18 cellular contexts compared by ENCODE assay signal in the genomic region with DNA sequence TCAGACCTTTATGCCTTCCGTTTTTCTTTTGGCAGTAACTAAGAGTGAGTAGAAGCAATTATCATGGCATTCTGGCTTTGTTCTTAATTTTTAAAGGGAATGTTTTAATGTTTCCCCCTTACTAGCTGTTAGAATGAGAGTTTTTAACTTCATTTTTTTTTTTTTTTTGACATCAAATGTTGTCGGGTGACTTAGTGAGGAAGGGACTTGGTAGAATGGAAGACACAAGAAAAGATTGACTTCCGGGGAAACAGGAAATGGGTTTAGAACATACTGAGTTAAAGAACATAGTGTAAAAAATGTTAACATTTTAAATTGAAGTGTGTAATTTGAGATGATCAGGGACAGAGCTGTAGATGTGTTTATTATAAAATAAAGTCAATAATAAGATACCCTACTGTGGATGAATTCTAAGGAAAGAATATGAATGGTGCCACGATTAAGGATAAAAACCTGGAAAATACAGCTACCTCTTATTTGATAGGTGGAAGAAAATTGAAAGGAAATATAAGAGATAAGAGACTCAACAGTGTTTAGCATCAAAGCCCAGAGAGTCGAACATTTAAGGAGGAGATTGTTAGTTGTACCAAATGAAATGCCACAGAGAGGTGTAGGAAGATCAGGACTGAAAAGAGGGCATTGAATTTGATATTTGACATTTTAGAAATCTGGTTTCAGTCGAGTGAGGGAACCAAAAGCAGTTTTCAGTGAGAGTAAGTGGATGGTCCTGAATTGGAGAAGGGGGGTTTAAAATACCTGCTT. TPM values are rescaled to one million over a fixed set of nuclear protein-coding genes. Genes with fewer than 3 reads are reported as not detected.
DNase-seq lines count a peak whose midpoint lies in the region; ATAC-seq and TF ChIP-seq lines count a peak whose summit lies in the region.
"Had no signal": no experiment of that assay in that cellular context is flagged by ENCODE, and none has a peak within 500 bp of the region (broad histone marks: within the 10 kb centered on the region; RNA-seq: fewer than 3 reads in every experiment).

No MANE protein-coding gene starts in this region.

- peak overlapping the region; percentile 90 for H3K27ac Mint-ChIP-seq in CD8-positive, alpha-beta T cell
- H3K27ac Mint-ChIP-seq in activated CD8-positive, alpha-beta T cell treated with anti-CD3 and anti-CD28 coated beads for 36 hours, result peak overlapping the region; percentile 93
- peak overlapping the region; percentile 26 for H3K27ac Mint-ChIP-seq in mesothelial cell of epicardium

- H3K27me3 ChIP-seq in ACC112 (ENCODE audit: insufficient read depth, low read length) (no peaks in the 10 kb centered on the region), mammary epithelial cell (ENCODE audit: insufficient read depth, low read length) (no peaks in the 10 kb centered on the region)
- no peaks in the 10 kb centered on the region for H3K27me3 ChIP-seq in CD8-positive, alpha-beta T cell (ENCODE audit: insufficient read depth, low read length)
- H3K27me3 ChIP-seq: breast epithelium, esophagus squamous epithelium, sigmoid colon had no signal

- ATAC-seq in CD8-positive, alpha-beta T cell, result peak; percentile 87
- ATAC-seq in activated CD8-positive, alpha-beta T cell treated with anti-CD3 and anti-CD28 coated beads for 36 hours, result peak; percentile 78

- H3K4me1 ChIP-seq in ACC112 (ENCODE audit: control insufficient read depth, insufficient read depth, low read length, unreplicated experiment) (peaks cover 7% of the 10 kb centered on the region), mammary epithelial cell (ENCODE audit: insufficient read depth, low read length) (no peaks in the 10 kb centered on the region)
- peaks cover 71% of the 10 kb centered on the region for H3K4me1 ChIP-seq in CD8-positive, alpha-beta T cell (ENCODE audit: insufficient read depth, low read length)
- H3K4me1 ChIP-seq: breast epithelium, esophagus squamous epithelium had no signal

- POLR2A ChIA-PET in CD8-positive, alpha-beta T cell (lab: Charles Lee), result interaction anchor here (0.9 to 2.6 kb wide), 3 partner anchors 10 to 63 kb away, joined by 3 to 12 read pairs (median 5); a partner anchor contains a TSS
- POLR2A ChIA-PET in activated CD8-positive, alpha-beta T cell treated with anti-CD3 and anti-CD28 coated beads for 36 hours (lab: Charles Lee), result interaction anchor here (1.0 to 1.8 kb wide), 2 partner anchors 10 to 62 kb away, joined by 3 to 5 read pairs; a partner anchor contains a TSS

- H3K9me3 Mint-ChIP-seq in CD8-positive, alpha-beta T cell, result no peaks in the 10 kb centered on the region
- peaks cover 8% of the 10 kb centered on the region for H3K9me3 Mint-ChIP-seq in activated CD8-positive, alpha-beta T cell treated with anti-CD3 and anti-CD28 coated beads for 36 hours
- H3K9me3 Mint-ChIP-seq in mesothelial cell of epicardium, result peaks cover 11% of the 10 kb centered on the region

- H2AFZ ChIP-seq in ACC112 (ENCODE audit: low read length, unreplicated experiment) (peak overlapping the region; percentile 15), mammary epithelial cell (ENCODE audit: low read depth, low read length) (no peak overlapping the region)

- H3K36me3 ChIP-seq in ACC112 (ENCODE audit: insufficient read depth, low read length) (peaks cover 11% of the 10 kb centered on the region), mammary epithelial cell (ENCODE audit: insufficient read depth, low read length) (peaks cover 2% of the 10 kb centered on the region)
- no peaks in the 10 kb centered on the region for H3K36me3 ChIP-seq in CD8-positive, alpha-beta T cell (ENCODE audit: insufficient read depth, low read length)
- H3K36me3 ChIP-seq: breast epithelium had no signal

- H3K36me3 Mint-ChIP-seq in CD8-positive, alpha-beta T cell, result peaks cover 21% of the 10 kb centered on the region
- peaks cover 53% of the 10 kb centered on the region for H3K36me3 Mint-ChIP-seq in activated CD8-positive, alpha-beta T cell treated with anti-CD3 and anti-CD28 coated beads for 36 hours (ENCODE audit: low read depth)
- peaks cover 27% of the 10 kb centered on the region for H3K36me3 Mint-ChIP-seq in mesothelial cell of epicardium

- H3K4me3 Mint-ChIP-seq in CD8-positive, alpha-beta T cell, result peak overlapping the region; percentile 79
- H3K4me3 Mint-ChIP-seq in activated CD8-positive, alpha-beta T cell treated with anti-CD3 and anti-CD28 coated beads for 36 hours, result peak overlapping the region; percentile 63
- no peak overlapping the region for H3K4me3 Mint-ChIP-seq in mesothelial cell of epicardium

- WGBS in mammary epithelial cell (ENCODE audit: low coverage, missing lambda C conversion rate), result 83% methylated on average over 6 of the region's 6 CpGs

- H3K79me2 ChIP-seq in ACC112 (ENCODE audit: control insufficient read depth, insufficient read depth, low read length, unreplicated experiment) (peaks cover 57% of the 10 kb centered on the region), mammary epithelial cell (ENCODE audit: insufficient read depth, low read length) (peaks cover 63% of the 10 kb centered on the region)

- H3K9ac ChIP-seq in mammary epithelial cell (ENCODE audit: insufficient read depth, low read length), result no peak overlapping the region

- no peak for TF ChIP-seq CTCF in CD8-positive, alpha-beta T cell (IDR thresholded peaks at IDR 0.05)
- no peak for TF ChIP-seq CTCF in activated CD8-positive, alpha-beta T cell treated with anti-CD3 and anti-CD28 coated beads for 36 hours (IDR thresholded peaks at IDR 0.05)
- TF ChIP-seq CTCF in mesothelial cell of epicardium (IDR thresholded peaks at IDR 0.05; ENCODE audit: unreplicated experiment) (no peak), mammary epithelial cell (conservative IDR thresholded peaks at IDR 0.05 in 1 of 2, IDR thresholded peaks at IDR 0.05 in 1 of 2; ENCODE audit: extremely low read depth in 1 of 2, insufficient read depth in 1 of 2, low read depth in 1 of 2, low read length in 2 of 2) (no peak)

- no peaks in the 10 kb centered on the region for H3K27me3 Mint-ChIP-seq in CD8-positive, alpha-beta T cell (ENCODE audit: low read depth)
- H3K27me3 Mint-ChIP-seq in activated CD8-positive, alpha-beta T cell treated with anti-CD3 and anti-CD28 coated beads for 36 hours, result no peaks in the 10 kb centered on the region
- no peaks in the 10 kb centered on the region for H3K27me3 Mint-ChIP-seq in mesothelial cell of epicardium (ENCODE audit: low read depth)

- H3K9me3 ChIP-seq in CD8-positive, alpha-beta T cell (ENCODE audit: low read length), result no peaks in the 10 kb centered on the region
- no peaks in the 10 kb centered on the region for H3K9me3 ChIP-seq in mammary epithelial cell (replicated peaks; ENCODE audit: insufficient read depth, low read length)
- H3K9me3 ChIP-seq: breast epithelium, esophagus squamous epithelium, left ventricle myocardium inferior, sigmoid colon had no signal

- DNase-seq in CD8-positive, alpha-beta T cell, result no peak
- no peak for DNase-seq in activated CD8-positive, alpha-beta T cell treated with anti-CD3 and anti-CD28 coated beads for 36 hours
- no peak for DNase-seq in mesothelial cell of epicardium (ENCODE audit: low spot score in 2 of 2, unreplicated experiment in 2 of 2)
- DNase-seq in NCI-H82 (lab: John Stamatoyannopoulos, UW), result no peak
- DNase-seq in mammary epithelial cell, result no peak
- no peak for DNase-seq in SHP77 (lab: John Stamatoyannopoulos, UW)
- DNase-seq: activated CD4-positive, alpha-beta T cell treated with anti-CD3 and anti-CD28 coated beads for 4 hours; activated effector memory CD4-positive, alpha-beta T cell treated with Interleukin-2 at 50 U/mL for 16 hours; esophagus squamous epithelium; GF-D8; IMR-90; left ventricle myocardium inferior; NCI-H2081; sigmoid colon; stimulated activated CD4-positive, alpha-beta T cell treated with anti-CD3 and anti-CD28 coated beads, Interleukin-2, amount 100 ng/mL, for 48 hours; T1000 had no signal

- in situ Hi-C loops in mammary epithelial cell (cut with MboI; ENCODE audit: low sequenced_read_pairs in 2 of 2), result loop anchor here in 1 of 2 donors (10.0 kb wide), 1 partner anchor 56 kb away; no protein-coding TSS in a partner anchor

- dilution Hi-C loops in mammary epithelial cell (cut with HindIII; ENCODE audit: low sequenced_read_pairs), result no loop called here

- no peaks in the 10 kb centered on the region for H4K20me1 ChIP-seq in mammary epithelial cell (ENCODE audit: insufficient read depth, low read length)

- no TSS peak for BruUV-seq in mammary epithelial cell (replicated peaks; lab: Mats Ljungman, UMichigan)

- H3K4me3 ChIP-seq in ACC112 (ENCODE audit: low read depth, low read length) (no peak overlapping the region), mammary epithelial cell (replicated peaks in 1 of 3; ENCODE audit: insufficient read depth in 1 of 3, low read depth in 2 of 3, low read length in 3 of 3) (no peak overlapping the region)
- peak overlapping the region; percentile 44 for H3K4me3 ChIP-seq in CD8-positive, alpha-beta T cell (ENCODE audit: low read depth, low read length)
- H3K4me3 ChIP-seq: breast epithelium, esophagus squamous epithelium, left ventricle myocardium inferior, sigmoid colon had no signal

- intact Hi-C loops in CD8-positive, alpha-beta T cell (cut with DNase I, micrococcal nuclease), result loop anchor here (1.0 to 10.0 kb wide), 3 partner anchors 10 to 1074 kb away; a partner anchor contains a TSS
- intact Hi-C loops in activated CD8-positive, alpha-beta T cell treated with anti-CD3 and anti-CD28 coated beads for 36 hours (cut with micrococcal nuclease), result no loop called here
- intact Hi-C loops in mammary epithelial cell (cut with micrococcal nuclease), result no loop called here

- no peak overlapping the region for H3K4me2 ChIP-seq in mammary epithelial cell (ENCODE audit: insufficient read depth, low read depth, low read length)

- CTCF ChIA-PET in CD8-positive, alpha-beta T cell (lab: Charles Lee), result interaction anchor here (0.7 kb wide), 1 partner anchor 27 kb away, joined by 3 read pairs; no protein-coding TSS in a partner anchor
- CTCF ChIA-PET in activated CD8-positive, alpha-beta T cell treated with anti-CD3 and anti-CD28 coated beads for 36 hours (lab: Charles Lee), result no interaction called here
- CTCF ChIA-PET in mammary epithelial cell (lab: Charles Lee; ENCODE audit: low non-redundant PET), result no interaction called here

- H3K27ac ChIP-seq in ACC112 (ENCODE audit: low read depth, low read length) (no peak overlapping the region), mammary epithelial cell (ENCODE audit: insufficient read depth, low read depth, low read length) (no peak overlapping the region)
- peak overlapping the region; percentile 43 for H3K27ac ChIP-seq in CD8-positive, alpha-beta T cell (ENCODE audit: low read depth, low read length)
- H3K27ac ChIP-seq: breast epithelium, esophagus squamous epithelium, left ventricle myocardium inferior, sigmoid colon had no signal

- peaks cover 83% of the 10 kb centered on the region for H3K4me1 Mint-ChIP-seq in CD8-positive, alpha-beta T cell (ENCODE audit: low read depth)
- peaks cover 66% of the 10 kb centered on the region for H3K4me1 Mint-ChIP-seq in activated CD8-positive, alpha-beta T cell treated with anti-CD3 and anti-CD28 coated beads for 36 hours (ENCODE audit: low read depth)
- peaks cover 24% of the 10 kb centered on the region for H3K4me1 Mint-ChIP-seq in mesothelial cell of epicardium

RNA-seq across cellular contexts. Expression of a gene that starts 9.4 kb away (rescaled TPM):
- total RNA-seq in CD8-positive, alpha-beta T cell, result 10 to 100 TPM; 41.6 to 44.8 TPM
- 10 to 100 TPM; 19.5 to 22.4 TPM for total RNA-seq in activated CD8-positive, alpha-beta T cell treated with anti-CD3 and anti-CD28 coated beads for 36 hours
- total RNA-seq in mesothelial cell of epicardium, result 27.8 to 30.7 TPM (median 28.3 TPM) in 3 replicates
- total RNA-seq in mammary epithelial cell, result 10 to 100 TPM in 1 of 2 donors, 1 to 10 TPM in 1; 8.0 to 10.7 TPM
- polyA plus RNA-seq in mammary epithelial cell, result 10.4 TPM
- polyA minus RNA-seq in mammary epithelial cell, result 14.1 TPM

Comparison
In these comparisons a context has a peak if more than half of its experiments do, and no peak if none do; other contexts are left out.
1. H3K27ac Mint-ChIP-seq: peak in every context shown above with its lines; median percentile 93 in activated CD8-positive, alpha-beta T cell treated with anti-CD3 and anti-CD28 coated beads for 36 hours; 90 in CD8-positive, alpha-beta T cell; 26 in mesothelial cell of epicardium.
2. intact Hi-C loops: an anchor here in CD8-positive, alpha-beta T cell (1.0 to 10.0 kb wide); none called in activated CD8-positive, alpha-beta T cell treated with anti-CD3 and anti-CD28 coated beads for 36 hours and mammary epithelial cell.